8 cellular contexts compared by ENCODE assay signal in genomic region chr16:88706288-88706964, GRCh38. TPM values are rescaled to one million over a fixed set of nuclear protein-coding genes. Genes with fewer than 3 reads are reported as not detected.
DNase-seq lines count a peak whose midpoint lies in the region; ATAC-seq and TF ChIP-seq lines count a peak whose summit lies in the region.

TSS of gene CTU2 (plus strand) at chr16:88706503. CDS start at chr16:88706531, 28 bp downstream.
TSS of gene RNF166 (minus strand) at chr16:88706408. CDS start at chr16:88706325, 83 bp downstream.

- H3K27ac Mint-ChIP-seq in activated naive CD4-positive, alpha-beta T cell treated with anti-CD3 and anti-CD28 coated beads, Interleukin-2, amount 50 U/mL, for 24 hours = peak within 1 kb of the TSS; percentile 75

- H3K4me1 ChIP-seq in GM23248 (ENCODE audit: insufficient read depth) (peaks cover 12% of the 10 kb centered on the region), testis (peaks cover 25% of the 10 kb centered on the region)

- H2AFZ ChIP-seq in GM23248 = peak within 1 kb of the TSS; percentile 72

- TF ChIP-seq POLR2A in testis (IDR thresholded peaks at IDR 0.05) = no peak

- H3F3A ChIP-seq in GM23248 (ENCODE audit: insufficient read depth) = 0 out of 2 replicates have a peak, but pooled peaks cover 5% of the 10 kb centered on the region

- H3K27me3 ChIP-seq in GM23248 (replicated peaks; ENCODE audit: insufficient read depth) = no peaks in the 10 kb centered on the region
- no peaks in the 10 kb centered on the region for H3K27me3 ChIP-seq in testis

- peaks cover 45% of the 10 kb centered on the region for H3K4me1 Mint-ChIP-seq in activated naive CD4-positive, alpha-beta T cell treated with anti-CD3 and anti-CD28 coated beads, Interleukin-2, amount 50 U/mL, for 24 hours

- H3K79me2 ChIP-seq in GM23248 (ENCODE audit: insufficient read depth) = peaks cover 39% of the 10 kb centered on the region

- H3K9me3 ChIP-seq in GM23248 (ENCODE audit: low read depth) (no peaks in the 10 kb centered on the region), testis (no peaks in the 10 kb centered on the region)

- H3K4me2 ChIP-seq in GM23248 (ENCODE audit: unreplicated experiment) = peak within 1 kb of the TSS; percentile 98

- H3K27ac ChIP-seq in GM23248 (peak within 1 kb of the TSS; percentile 63), testis (peak within 1 kb of the TSS; percentile 22 to 77)

- H3K36me3 ChIP-seq in GM23248 (ENCODE audit: low read depth) = no peaks in the 10 kb centered on the region
- no peaks in the 10 kb centered on the region for H3K36me3 ChIP-seq in testis (ENCODE audit: low read depth, missing control alignments)

- DNase-seq in EL (peak; percentile 83), GM23248 (peak; percentile 93), LNCaP clone FGC (ENCODE audit: low read depth) (peak; percentile 36), SKM-1 (lab: John Stamatoyannopoulos, UW; ENCODE audit: unreplicated experiment) (peak; percentile 61), glomerular endothelial cell (ENCODE audit: extremely low read depth, low read depth, low spot score) (no peak), omental fat pad (ENCODE audit: low spot score) (peak; percentile 74), testis (peak; percentile 93)

- in situ Hi-C loops in GM23248 (cut with MboI) = no loop called here

- H3K9ac ChIP-seq in GM23248 = peak within 1 kb of the TSS; percentile 89

- peak within 1 kb of the TSS; percentile 89 for H3K4me3 Mint-ChIP-seq in activated naive CD4-positive, alpha-beta T cell treated with anti-CD3 and anti-CD28 coated beads, Interleukin-2, amount 50 U/mL, for 24 hours

- no peaks in the 10 kb centered on the region for H3K36me3 Mint-ChIP-seq in activated naive CD4-positive, alpha-beta T cell treated with anti-CD3 and anti-CD28 coated beads, Interleukin-2, amount 50 U/mL, for 24 hours

- H3K27me3 Mint-ChIP-seq in activated naive CD4-positive, alpha-beta T cell treated with anti-CD3 and anti-CD28 coated beads, Interleukin-2, amount 50 U/mL, for 24 hours = no peaks in the 10 kb centered on the region

- no peaks in the 10 kb centered on the region for H3K9me3 Mint-ChIP-seq in activated naive CD4-positive, alpha-beta T cell treated with anti-CD3 and anti-CD28 coated beads, Interleukin-2, amount 50 U/mL, for 24 hours

- H3K4me3 ChIP-seq in GM23248 (peak within 1 kb of the TSS; percentile 89), LNCaP clone FGC (ENCODE audit: low read depth, low read length) (peak within 1 kb of the TSS; percentile 99), testis (peak within 1 kb of the TSS; percentile 92 to 98)

- TF ChIP-seq CTCF in LNCaP clone FGC (IDR thresholded peaks at IDR 0.05; ENCODE audit: control insufficient read depth, extremely low read depth, insufficient read depth) (no peak), omental fat pad (IDR thresholded peaks at IDR 0.05) (no peak), testis (IDR thresholded peaks at IDR 0.05) (peak in 2 of 3 experiments; percentile 5 to 57)

- 1% methylated on average over 47 to 63 of the region's 76 CpGs for WGBS in GM23248 (ENCODE audit: low coverage in 1 of 2, low lambda C conversion rate in 2 of 2, missing lambda C conversion rate in 2 of 2), 2 experiments
- WGBS in testis, 2 donors = 0% methylated on average over 7 to 35 of the region's 76 CpGs

- H4K20me1 ChIP-seq in GM23248 (ENCODE audit: insufficient read depth) = no peaks in the 10 kb centered on the region

- H3K9me2 ChIP-seq in GM23248 (ENCODE audit: insufficient read depth) = no peaks in the 10 kb centered on the region

- intact Hi-C loops in testis (cut with DNase I; ENCODE audit: low total_unique reads) = no loop called here

- ATAC-seq in omental fat pad (ENCODE audit: low FRiP score) = peak; percentile 83

RNA-seq across cellular contexts. Expression of gene CTU2, which starts in this region (rescaled TPM):
- total RNA-seq in GM23248 (2014; rRNA removed; shearing (Covaris generic)) = 20.4 and 22.3 TPM in 2 replicates
- polyA plus RNA-seq in GM23248 (2016; fragmentation: Nextera tagmentation; extraction: Ambion mirVana) = 16.1 and 17.1 TPM in 2 replicates
- total RNA-seq in glomerular endothelial cell = 17.5 and 17.8 TPM in 2 replicates
- 10 to 100 TPM in 2 of 4 donors, 1 to 10 TPM in 2; 6.8 to 23.7 (median 10.2) TPM for total RNA-seq in omental fat pad
- total RNA-seq in testis = 10 to 100 TPM; 24.8 to 25.4 TPM
- 19.8 TPM for polyA plus RNA-seq in testis (ENCODE audit: insufficient read depth, low read depth, low replicate concordance)

RNA-seq across cellular contexts. Expression of gene RNF166, which starts in this region (rescaled TPM):
- total RNA-seq in GM23248 (2014; rRNA removed; shearing (Covaris generic)) = 13.7 and 14.6 TPM in 2 replicates
- 8.2 and 8.9 TPM in 2 replicates for polyA plus RNA-seq in GM23248 (2016; fragmentation: Nextera tagmentation; extraction: Ambion mirVana)
- 27.3 and 36.0 TPM in 2 replicates for total RNA-seq in glomerular endothelial cell
- 10 to 100 TPM; 13.5 to 36.4 (median 20.2) TPM for total RNA-seq in omental fat pad
- total RNA-seq in testis = 10 to 100 TPM; 37.4 to 41.3 TPM
- 18.3 TPM for polyA plus RNA-seq in testis (ENCODE audit: insufficient read depth, low read depth, low replicate concordance)

Comparison
In these comparisons a context has a peak if more than half of its experiments do, and no peak if none do; other contexts are left out.
1. CTCF ChIP-seq: peak in testis (2 of 3); none in LNCaP clone FGC (single experiment) and omental fat pad (0 of 3).
2. Peak in every context shown above with its lines, with median percentiles within 50 percentile points of each other: H3K4me3 ChIP-seq.